ENCODE assay signal across 10 cellular contexts in the genomic region with DNA sequence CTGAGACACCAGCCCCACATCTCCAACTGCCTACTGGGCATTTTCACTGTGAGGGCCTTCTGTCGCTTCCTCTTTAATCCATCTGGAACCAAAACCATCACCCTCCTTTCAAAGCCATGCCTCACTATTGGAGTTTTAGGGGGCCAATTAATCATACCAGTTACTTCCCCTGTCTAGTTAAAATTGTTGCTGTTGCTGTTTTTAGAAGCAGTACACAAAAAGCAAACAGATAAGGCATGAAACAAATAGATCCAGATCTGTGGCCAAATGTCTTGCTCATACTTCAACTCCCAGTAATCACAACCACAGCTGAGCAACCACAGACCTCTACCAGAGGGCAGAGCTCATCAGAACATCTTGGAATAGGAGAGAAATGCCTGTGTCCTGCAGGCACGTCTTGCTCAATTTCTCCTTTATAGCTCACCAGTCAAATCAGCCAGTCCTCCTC.
DNase-seq lines count a peak whose midpoint lies in the region; ATAC-seq and TF ChIP-seq lines count a peak whose summit lies in the region.
"Had no signal": no experiment of that assay in that cellular context is flagged by ENCODE, and none has a peak within 500 bp of the region (broad histone marks: within the 10 kb centered on the region; RNA-seq: fewer than 3 reads in every experiment).

No MANE protein-coding gene starts in this region.

- no peaks in the 10 kb centered on the region for H3K36me3 ChIP-seq in colonic mucosa

- no peaks in the 10 kb centered on the region for H3K36me3 Mint-ChIP-seq in activated CD4-positive, alpha-beta T cell treated with anti-CD3 and anti-CD28 coated beads, Interleukin-2, amount 10 ng/mL, durations not matched to agents 7 days and 5 days (ENCODE audit: low read depth)
- H3K36me3 Mint-ChIP-seq: CD8-positive, alpha-beta T cell had no signal

- CTCF ChIA-PET in activated CD4-positive, alpha-beta T cell treated with anti-CD3 and anti-CD28 coated beads, Interleukin-2, amount 10 ng/mL, durations not matched to agents 7 days and 5 days (lab: Charles Lee) = interaction anchor here (0.7 to 1.1 kb wide), 3 partner anchors 67 to 379 kb away, joined by 3 read pairs; no protein-coding TSS in a partner anchor

- no peak overlapping the region for H3K27ac Mint-ChIP-seq in activated CD4-positive, alpha-beta T cell treated with anti-CD3 and anti-CD28 coated beads, Interleukin-2, amount 10 ng/mL, durations not matched to agents 7 days and 5 days
- H3K27ac Mint-ChIP-seq: CD8-positive, alpha-beta T cell had no signal

- peak overlapping the region; percentile 4 for H3K27ac ChIP-seq in colonic mucosa

- TF ChIP-seq CTCF in colonic mucosa (IDR thresholded peaks at IDR 0.05) = no peak

- H3K9me3 ChIP-seq in colonic mucosa = no peaks in the 10 kb centered on the region

- H3K4me1 Mint-ChIP-seq in activated CD4-positive, alpha-beta T cell treated with anti-CD3 and anti-CD28 coated beads, Interleukin-2, amount 10 ng/mL, durations not matched to agents 7 days and 5 days = peaks cover 5% of the 10 kb centered on the region

- ATAC-seq in HG03442 (IDR thresholded peaks at IDR 0.05; ENCODE audit: unreplicated experiment) (no peak), GM21576 (IDR thresholded peaks at IDR 0.05; ENCODE audit: unreplicated experiment) (no peak)
- ATAC-seq: CD8-positive, alpha-beta T cell had no signal

- H3K4me3 ChIP-seq in colonic mucosa = no peak overlapping the region

- no peaks in the 10 kb centered on the region for H3K27me3 Mint-ChIP-seq in activated CD4-positive, alpha-beta T cell treated with anti-CD3 and anti-CD28 coated beads, Interleukin-2, amount 10 ng/mL, durations not matched to agents 7 days and 5 days

- no peak overlapping the region for H3K4me3 Mint-ChIP-seq in activated CD4-positive, alpha-beta T cell treated with anti-CD3 and anti-CD28 coated beads, Interleukin-2, amount 10 ng/mL, durations not matched to agents 7 days and 5 days
- H3K4me3 Mint-ChIP-seq: CD8-positive, alpha-beta T cell had no signal

- no peak overlapping the region for H3K9ac ChIP-seq in colonic mucosa (ENCODE audit: low read depth in 2 of 2, low read length in 2 of 2)

- H3K9me3 Mint-ChIP-seq in activated CD4-positive, alpha-beta T cell treated with anti-CD3 and anti-CD28 coated beads, Interleukin-2, amount 10 ng/mL, durations not matched to agents 7 days and 5 days = peaks cover 10% of the 10 kb centered on the region
- H3K9me3 Mint-ChIP-seq: CD8-positive, alpha-beta T cell had no signal

- DNase-seq in AG08395 (ENCODE audit: low spot score) (peak; percentile 88), NCI-H69 (lab: John Stamatoyannopoulos, UW) (peak; percentile 69), colonic mucosa (no peak), myocyte (ENCODE audit: low read depth) (peak; percentile 96)
- DNase-seq in activated effector memory CD4-positive, alpha-beta T cell treated with anti-CD3 and anti-CD28 coated beads, Interleukin-2, amount 50 U/mL, for 16 hours = no peak
- DNase-seq in activated CD4-positive, alpha-beta T cell treated with anti-CD3 and anti-CD28 coated beads, Interleukin-2, amount 10 ng/mL, durations not matched to agents 7 days and 5 days = no peak
- DNase-seq: activated effector memory CD4-positive, alpha-beta T cell treated with Interleukin-2 at 50 U/mL for 16 hours; CD8-positive, alpha-beta T cell had no signal

- no peaks in the 10 kb centered on the region for H3K4me1 ChIP-seq in colonic mucosa

- intact Hi-C loops in colonic mucosa (cut with DNase I) = no loop called here

- H3K27me3 ChIP-seq in colonic mucosa = no peaks in the 10 kb centered on the region

- POLR2A ChIA-PET in activated CD4-positive, alpha-beta T cell treated with anti-CD3 and anti-CD28 coated beads, Interleukin-2, amount 10 ng/mL, durations not matched to agents 7 days and 5 days (lab: Charles Lee) = no interaction called here

Comparison
In these comparisons a context has a peak if more than half of its experiments do, and no peak if none do; other contexts are left out.
1. DNase-seq: peak in AG08395 (single experiment), NCI-H69 (single experiment) and myocyte (single experiment); none in colonic mucosa (single experiment), activated effector memory CD4-positive, alpha-beta T cell treated with anti-CD3 and anti-CD28 coated beads, Interleukin-2, amount 50 U/mL, for 16 hours (single experiment) and activated CD4-positive, alpha-beta T cell treated with anti-CD3 and anti-CD28 coated beads, Interleukin-2, amount 10 ng/mL, durations not matched to agents 7 days and 5 days (single experiment).